13 cellular contexts compared by ENCODE assay signal in genomic region chr2:171390941-171391516, GRCh38. TPM values are rescaled to one million over a fixed set of nuclear protein-coding genes. Genes with fewer than 3 reads are reported as not detected.
A peak's percentile ranks its signal among the peaks of the same experiment; 100 is the strongest.
DNase-seq lines count a peak whose midpoint lies in the region; ATAC-seq and TF ChIP-seq lines count a peak whose summit lies in the region.
"Had no signal": no experiment of that assay in that cellular context is flagged by ENCODE, and none has a peak within 500 bp of the region (broad histone marks: within the 10 kb centered on the region; RNA-seq: fewer than 3 reads in every experiment).

No MANE protein-coding gene starts in this region.

- ATAC-seq in GM18511 (IDR thresholded peaks at IDR 0.05; ENCODE audit: unreplicated experiment): no peak
- ATAC-seq: heart left ventricle had no signal

- TF ChIP-seq CTCF in mammary epithelial cell (conservative IDR thresholded peaks at IDR 0.05 in 1 of 2, IDR thresholded peaks at IDR 0.05 in 1 of 2; ENCODE audit: extremely low read depth in 1 of 2, insufficient read depth in 1 of 2, low read depth in 1 of 2, low read length in 2 of 2) (no peak), retinal pigment epithelial cell (conservative IDR thresholded peaks at IDR 0.05; ENCODE audit: low read depth, low read length) (no peak)

- 44% methylated on average over 1 of the region's 1 CpG for WGBS in mammary epithelial cell (ENCODE audit: low coverage, missing lambda C conversion rate)

- H3K27ac ChIP-seq in mammary epithelial cell (ENCODE audit: insufficient read depth, low read depth, low read length): peak overlapping the region; percentile 51
- H3K27ac ChIP-seq: BLaER1, cardiac muscle cell, heart left ventricle had no signal

- H3K4me1 Mint-ChIP-seq in activated naive CD4-positive, alpha-beta T cell treated with anti-CD3 and anti-CD28 coated beads for 36 hours (ENCODE audit: low read depth): peaks cover 16% of the 10 kb centered on the region

- no peak overlapping the region for H3K4me2 ChIP-seq in mammary epithelial cell (ENCODE audit: insufficient read depth, low read depth, low read length)
- H3K4me2 ChIP-seq: BLaER1 had no signal

- no peaks in the 10 kb centered on the region for H3K9me3 Mint-ChIP-seq in activated naive CD4-positive, alpha-beta T cell treated with anti-CD3 and anti-CD28 coated beads for 36 hours
- H3K9me3 Mint-ChIP-seq: activated B cell treated with CpG ODN at 0.5 μM for 24 hours had no signal

- H3K27ac Mint-ChIP-seq in activated naive CD4-positive, alpha-beta T cell treated with anti-CD3 and anti-CD28 coated beads for 36 hours: no peak overlapping the region
- H3K27ac Mint-ChIP-seq: activated B cell treated with CpG ODN at 0.5 μM for 24 hours had no signal

- peaks cover 4% of the 10 kb centered on the region for H3K36me3 ChIP-seq in mammary epithelial cell (ENCODE audit: insufficient read depth, low read length)
- H3K36me3 ChIP-seq: cardiac muscle cell, heart left ventricle had no signal

- no peak overlapping the region for H3K4me3 ChIP-seq in mammary epithelial cell (replicated peaks in 1 of 3; ENCODE audit: insufficient read depth in 1 of 3, low read depth in 2 of 3, low read length in 3 of 3)
- H3K4me3 ChIP-seq in retinal pigment epithelial cell (ENCODE audit: low read length): no peak overlapping the region
- H3K4me3 ChIP-seq: BLaER1, cardiac muscle cell, heart left ventricle had no signal

- H3K9me3 ChIP-seq in mammary epithelial cell (replicated peaks; ENCODE audit: insufficient read depth, low read length): no peaks in the 10 kb centered on the region
- H3K9me3 ChIP-seq: BLaER1 had no signal

- no peak overlapping the region for H3K9ac ChIP-seq in mammary epithelial cell (ENCODE audit: insufficient read depth, low read length)
- H3K9ac ChIP-seq: BLaER1 had no signal

- H3K27me3 ChIP-seq in mammary epithelial cell (ENCODE audit: insufficient read depth, low read length): no peaks in the 10 kb centered on the region
- H3K27me3 ChIP-seq: BLaER1, cardiac muscle cell, heart left ventricle had no signal

- peaks cover 70% of the 10 kb centered on the region for H3K79me2 ChIP-seq in mammary epithelial cell (ENCODE audit: insufficient read depth, low read length)

- H2AFZ ChIP-seq in mammary epithelial cell (ENCODE audit: low read depth, low read length): no peak overlapping the region

- no TSS peak for BruUV-seq in mammary epithelial cell (replicated peaks; lab: Mats Ljungman, UMichigan)

- no peaks in the 10 kb centered on the region for H4K20me1 ChIP-seq in mammary epithelial cell (ENCODE audit: insufficient read depth, low read length)
- H4K20me1 ChIP-seq: BLaER1 had no signal

- CTCF ChIA-PET in activated naive CD4-positive, alpha-beta T cell treated with anti-CD3 and anti-CD28 coated beads for 36 hours (lab: Charles Lee): no interaction called here
- CTCF ChIA-PET in mammary epithelial cell (lab: Charles Lee; ENCODE audit: low non-redundant PET): no interaction called here

- peak; percentile 38 for DNase-seq in activated naive CD4-positive, alpha-beta T cell treated with anti-CD3 and anti-CD28 coated beads for 36 hours
- DNase-seq in activated naive CD4-positive, alpha-beta T cell (lab: John Stamatoyannopoulos, UW): no peak
- DNase-seq in NCI-H69 (lab: John Stamatoyannopoulos, UW): peak; percentile 21
- peak; percentile 77 for DNase-seq in mammary epithelial cell
- peak; percentile 86 for DNase-seq in retinal pigment epithelial cell (ENCODE audit: low read depth)
- DNase-seq in GM03348 (ENCODE audit: low spot score): no peak
- DNase-seq in activated CD4-positive, alpha-beta T cell treated with anti-CD3 and anti-CD28 coated beads for 4 hours: no peak
- DNase-seq: activated B cell treated with CpG ODN at 0.5 μM for 24 hours, heart left ventricle, Karpas-422 had no signal

- no peaks in the 10 kb centered on the region for H3K27me3 Mint-ChIP-seq in activated naive CD4-positive, alpha-beta T cell treated with anti-CD3 and anti-CD28 coated beads for 36 hours (ENCODE audit: low read depth)
- H3K27me3 Mint-ChIP-seq: activated B cell treated with CpG ODN at 0.5 μM for 24 hours had no signal

- peaks cover 13% of the 10 kb centered on the region for H3K36me3 Mint-ChIP-seq in activated naive CD4-positive, alpha-beta T cell treated with anti-CD3 and anti-CD28 coated beads for 36 hours (ENCODE audit: low read depth)

- dilution Hi-C loops in mammary epithelial cell (cut with HindIII; ENCODE audit: low sequenced_read_pairs): no loop called here

- H3K4me3 Mint-ChIP-seq in activated naive CD4-positive, alpha-beta T cell treated with anti-CD3 and anti-CD28 coated beads for 36 hours: no peak overlapping the region
- H3K4me3 Mint-ChIP-seq: activated B cell treated with CpG ODN at 0.5 μM for 24 hours had no signal

- H3K4me1 ChIP-seq in mammary epithelial cell (ENCODE audit: insufficient read depth, low read length): peaks cover 18% of the 10 kb centered on the region

- intact Hi-C loops in activated naive CD4-positive, alpha-beta T cell treated with anti-CD3 and anti-CD28 coated beads for 36 hours (cut with micrococcal nuclease): loop anchor here (1.0 kb wide), 1 partner anchor 72 kb away; no protein-coding TSS in a partner anchor
- intact Hi-C loops in mammary epithelial cell (cut with micrococcal nuclease): no loop called here

- in situ Hi-C loops in mammary epithelial cell (cut with MboI; ENCODE audit: low sequenced_read_pairs in 2 of 2): no loop called here

RNA-seq across cellular contexts. Expression of gene METTL8, which starts 42.8 kb away (rescaled TPM):
- total RNA-seq in activated naive CD4-positive, alpha-beta T cell treated with anti-CD3 and anti-CD28 coated beads for 36 hours: 10 to 100 TPM; 32.9 to 34.5 TPM
- 10 to 100 TPM; 49.7 to 57.0 TPM for total RNA-seq in mammary epithelial cell
- polyA plus RNA-seq in mammary epithelial cell: 24.8 TPM
- polyA minus RNA-seq in mammary epithelial cell: 82.4 TPM

RNA-seq across cellular contexts. Expression of gene DCAF17, which starts 43.0 kb away (rescaled TPM):
- total RNA-seq in activated naive CD4-positive, alpha-beta T cell treated with anti-CD3 and anti-CD28 coated beads for 36 hours: 10 to 100 TPM; 21.1 to 21.3 TPM
- 10 to 100 TPM; 22.8 to 25.2 TPM for total RNA-seq in mammary epithelial cell
- 7.2 TPM for polyA plus RNA-seq in mammary epithelial cell
- 6.8 TPM for polyA minus RNA-seq in mammary epithelial cell

Comparison
In these comparisons a context has a peak if more than half of its experiments do, and no peak if none do; other contexts are left out.
1. DNase-seq: peak in activated naive CD4-positive, alpha-beta T cell treated with anti-CD3 and anti-CD28 coated beads for 36 hours (single experiment), NCI-H69 (single experiment), mammary epithelial cell (single experiment) and retinal pigment epithelial cell (single experiment); none in activated naive CD4-positive, alpha-beta T cell (0 of 4), GM03348 (single experiment) and activated CD4-positive, alpha-beta T cell treated with anti-CD3 and anti-CD28 coated beads for 4 hours (0 of 2).